Comparison of ENCODE assay signal across 8 cellular contexts in genomic region chr7:79176859-79177477, GRCh38.
A peak's percentile ranks its signal among the peaks of the same experiment; 100 is the strongest.
DNase-seq lines count a peak whose midpoint lies in the region; TF ChIP-seq lines count a peak whose summit lies in the region.

No MANE protein-coding gene starts in this region.

- DNase-seq in BJ (ENCODE audit: low read depth) (no peak), HCEC 1CT (peak; percentile 48), NCI-H2171 (lab: John Stamatoyannopoulos, UW) (peak; percentile 55), amniotic epithelial cell (ENCODE audit: low read depth) (peak; percentile 57), iPS-NIHi11 (ENCODE audit: low spot score) (peak; percentile 12), uterus (no peak), germinal center (ENCODE audit: low spot score) (no peak), NK-92 (lab: John Stamatoyannopoulos, UW; ENCODE audit: unreplicated experiment) (no peak)

- no peaks in the 10 kb centered on the region for H3K36me3 ChIP-seq in BJ (ENCODE audit: control insufficient read depth, insufficient read depth, low read length)
- no peaks in the 10 kb centered on the region for H3K36me3 ChIP-seq in uterus

- no peaks in the 10 kb centered on the region for H3K4me1 ChIP-seq in uterus

- CTCF ChIA-PET in BJ (lab: Yijun Ruan, JAX): interaction anchor here (0.5 to 2.4 kb wide), 20 partner anchors 9 to 1205 kb away, joined by 3 to 10 read pairs (median 3); no protein-coding TSS in a partner anchor

- H3K27me3 ChIP-seq in BJ (ENCODE audit: control insufficient read depth, insufficient read depth, low read length) (no peaks in the 10 kb centered on the region), uterus (no peaks in the 10 kb centered on the region)

- TF ChIP-seq CTCF in BJ (IDR thresholded peaks at IDR 0.05; ENCODE audit: insufficient read depth, low read depth, low read length) (peak; percentile 72), uterus (IDR thresholded peaks at IDR 0.05) (peak; percentile 19 to 43 (median 36))

- TF ChIP-seq POLR2A in uterus (IDR thresholded peaks at IDR 0.05): no peak

- POLR2A ChIA-PET in BJ (lab: Charles Lee): no interaction called here

- H3K27ac ChIP-seq in uterus: no peak overlapping the region

- H3K9me3 ChIP-seq in uterus: no peaks in the 10 kb centered on the region

- no peak overlapping the region for H3K4me3 ChIP-seq in BJ (ENCODE audit: low read depth, low read length)
- no peak overlapping the region for H3K4me3 ChIP-seq in uterus

- intact Hi-C loops in uterus (cut with DNase I; ENCODE audit: low total_unique reads): no loop called here

Comparison
In these comparisons a context has a peak if more than half of its experiments do, and no peak if none do; other contexts are left out.
1. DNase-seq: peak in HCEC 1CT (single experiment), NCI-H2171 (single experiment), amniotic epithelial cell (single experiment) and iPS-NIHi11 (single experiment); none in BJ (single experiment), uterus (0 of 2), germinal center (single experiment) and NK-92 (single experiment).